In the genomic region with DNA sequence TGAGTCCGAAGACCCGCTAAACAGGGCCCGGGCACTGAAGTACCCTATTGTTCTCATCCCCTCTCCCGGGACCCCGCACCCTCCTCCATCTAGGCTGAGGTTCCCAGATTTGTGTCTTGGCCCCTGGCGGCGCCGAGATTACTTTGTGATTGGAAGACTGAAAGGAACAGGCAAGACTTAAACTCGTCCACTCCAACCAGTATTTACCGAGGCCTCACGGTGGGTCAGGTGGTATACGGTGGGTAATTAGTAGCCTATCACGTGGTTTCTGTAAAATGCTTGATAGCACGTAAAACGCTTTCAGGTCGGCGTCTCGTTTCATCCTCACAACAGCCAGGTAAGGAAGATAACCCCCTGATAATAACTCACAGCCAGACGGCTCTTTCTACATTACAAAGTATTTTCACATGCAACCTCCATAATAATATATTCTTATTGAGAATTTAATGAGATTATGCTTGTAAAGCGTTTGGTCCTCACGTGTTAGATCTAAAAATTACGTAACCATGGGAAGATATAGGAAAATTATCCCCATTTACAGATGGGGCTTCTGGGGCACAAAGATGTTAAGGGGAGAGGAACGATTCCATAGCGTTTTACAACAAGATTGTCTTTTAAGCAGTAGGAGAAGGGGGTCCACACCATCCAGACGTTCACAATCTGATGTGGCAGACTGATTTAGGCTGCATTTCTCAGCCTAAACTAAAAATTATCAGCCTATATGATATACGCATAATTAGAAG, we compare ENCODE assay signal across 8 cellular contexts. TPM values are rescaled to one million over a fixed set of nuclear protein-coding genes. Genes with fewer than 3 reads are reported as not detected.
DNase-seq lines count a peak whose midpoint lies in the region; ATAC-seq and TF ChIP-seq lines count a peak whose summit lies in the region.

No MANE protein-coding gene starts in this region.

- TF ChIP-seq POLR2A in erythroblast (IDR thresholded peaks at IDR 0.05; ENCODE audit: low read length), result peak; percentile 56

- no peaks in the 10 kb centered on the region for H3K9me3 ChIP-seq in CD4-positive, alpha-beta T cell (ENCODE audit: control insufficient read depth, low read length)
- H3K9me3 ChIP-seq in mucosa of descending colon, result no peaks in the 10 kb centered on the region

- H3K4me1 ChIP-seq in mucosa of descending colon (ENCODE audit: low read depth), result peaks cover 8% of the 10 kb centered on the region

- CTCF ChIA-PET in CD4-positive, alpha-beta T cell (lab: Charles Lee), result no interaction called here
- CTCF ChIA-PET in activated CD4-positive, alpha-beta memory T cell treated with anti-CD3 and anti-CD28 coated beads for 36 hours (lab: Charles Lee), result interaction anchor here (1.0 to 1.7 kb wide), 2 partner anchors 21 to 34 kb away, joined by 3 to 13 read pairs; no protein-coding TSS in a partner anchor

- peak; percentile 41 for ATAC-seq in CD4-positive, alpha-beta T cell (ENCODE audit: poor library complexity)
- ATAC-seq in HG03196 (IDR thresholded peaks at IDR 0.05; ENCODE audit: unreplicated experiment) (peak; percentile 46), mucosa of descending colon (peak; percentile 75)

- H3K4me3 ChIP-seq in mucosa of descending colon, result peak overlapping the region; percentile 93

- intact Hi-C loops in CD4-positive, alpha-beta T cell (cut with DNase I, micrococcal nuclease), result loop anchor here (2.0 to 10.0 kb wide), 9 partner anchors 68 to 1189 kb away; partner anchors contain the start of genes NUCB2 (in 2 of the 2), C11orf58 (in 1 of the 2), GTF2H1 (in 1 of the 2) and HPS5 (in 1 of the 2)
- intact Hi-C loops in activated CD4-positive, alpha-beta memory T cell treated with anti-CD3 and anti-CD28 coated beads for 36 hours (cut with micrococcal nuclease), result loop anchor here (1.0 to 5.0 kb wide), 6 partner anchors 22 to 470 kb away; partner anchors contain the start of genes C11orf58, NUCB2 and RPS13
- intact Hi-C loops in mucosa of descending colon (cut with DNase I, micrococcal nuclease), result no loop called here

- peak overlapping the region; percentile 95 for H3K4me3 Mint-ChIP-seq in CD4-positive, alpha-beta T cell
- peak overlapping the region; percentile 99 for H3K4me3 Mint-ChIP-seq in activated CD4-positive, alpha-beta memory T cell treated with anti-CD3 and anti-CD28 coated beads for 36 hours

- no peak for TF ChIP-seq CTCF in CD4-positive, alpha-beta T cell (IDR thresholded peaks at IDR 0.05)
- no peak for TF ChIP-seq CTCF in mucosa of descending colon (IDR thresholded peaks at IDR 0.05)

- H3K27me3 ChIP-seq in CD4-positive, alpha-beta T cell (ENCODE audit: control insufficient read depth, insufficient read depth, low read length), result no peaks in the 10 kb centered on the region

- peak in 6 of 10 experiments; percentile 3 to 37 (median 16) for DNase-seq in CD4-positive, alpha-beta T cell
- DNase-seq in GM19238 (ENCODE audit: insufficient read length, low spot score) (peak; percentile 44), NCI-H2227 treated with DMSO at 0.1 percent for 48 hours (lab: John Stamatoyannopoulos, UW) (peak; percentile 89), erythroblast (lab: John Stamatoyannopoulos, UW) (peak; percentile 64 to 66), mucosa of descending colon (peak in 1 of 3 donors; percentile 72)
- peak; percentile 67 for DNase-seq in activated CD4-positive, alpha-beta memory T cell treated with anti-CD3 and anti-CD28 coated beads for 36 hours

- H3K4me1 Mint-ChIP-seq in CD4-positive, alpha-beta T cell (ENCODE audit: low read depth), result peaks cover 38% of the 10 kb centered on the region
- peaks cover 33% of the 10 kb centered on the region for H3K4me1 Mint-ChIP-seq in activated CD4-positive, alpha-beta memory T cell treated with anti-CD3 and anti-CD28 coated beads for 36 hours (ENCODE audit: low read depth)

- peak overlapping the region; percentile 90 for H3K27ac Mint-ChIP-seq in CD4-positive, alpha-beta T cell
- H3K27ac Mint-ChIP-seq in activated CD4-positive, alpha-beta memory T cell treated with anti-CD3 and anti-CD28 coated beads for 36 hours, result peak overlapping the region; percentile 90

- H3K27me3 Mint-ChIP-seq in CD4-positive, alpha-beta T cell, result no peaks in the 10 kb centered on the region
- H3K27me3 Mint-ChIP-seq in activated CD4-positive, alpha-beta memory T cell treated with anti-CD3 and anti-CD28 coated beads for 36 hours, result no peaks in the 10 kb centered on the region

- peak overlapping the region; percentile 88 for H3K27ac ChIP-seq in CD4-positive, alpha-beta T cell (ENCODE audit: low read depth, low read length)
- H3K27ac ChIP-seq in temporal lobe (ENCODE audit: low read depth, low read length), result peak overlapping the region; percentile 72

- peaks cover 27% of the 10 kb centered on the region for H3K36me3 Mint-ChIP-seq in CD4-positive, alpha-beta T cell (ENCODE audit: low read depth)
- peaks cover 2% of the 10 kb centered on the region for H3K36me3 Mint-ChIP-seq in activated CD4-positive, alpha-beta memory T cell treated with anti-CD3 and anti-CD28 coated beads for 36 hours

- no peaks in the 10 kb centered on the region for H3K9me3 Mint-ChIP-seq in CD4-positive, alpha-beta T cell
- no peaks in the 10 kb centered on the region for H3K9me3 Mint-ChIP-seq in activated CD4-positive, alpha-beta memory T cell treated with anti-CD3 and anti-CD28 coated beads for 36 hours

- POLR2A ChIA-PET in CD4-positive, alpha-beta T cell (lab: Charles Lee), result interaction anchor here (0.8 to 2.0 kb wide), 11 partner anchors 9 to 470 kb away, joined by 3 to 35 read pairs (median 5); partner anchors contain the start of genes C11orf58, NUCB2 and RPS13
- POLR2A ChIA-PET in activated CD4-positive, alpha-beta memory T cell treated with anti-CD3 and anti-CD28 coated beads for 36 hours (lab: Charles Lee), result interaction anchor here (0.7 to 2.0 kb wide), 2 partner anchors 89 to 131 kb away, joined by 3 to 18 read pairs; partner anchors contain the start of gene RPS13

- H3K36me3 ChIP-seq in mucosa of descending colon (ENCODE audit: low read depth), result no peaks in the 10 kb centered on the region

RNA-seq across cellular contexts. Expression of gene PIK3C2A, which starts 0.6 kb away (rescaled TPM):
- 10 to 100 TPM; 39.2 to 43.0 TPM for total RNA-seq in CD4-positive, alpha-beta T cell
- 10 to 100 TPM; 21.2 to 21.7 TPM for total RNA-seq in activated CD4-positive, alpha-beta memory T cell treated with anti-CD3 and anti-CD28 coated beads for 36 hours
- total RNA-seq in mucosa of descending colon, result 10 to 100 TPM; 48.5 to 75.7 (median 49.3) TPM
- total RNA-seq in temporal lobe, result 37.9 TPM

Comparison
In these comparisons a context has a peak if more than half of its experiments do, and no peak if none do; other contexts are left out.
1. intact Hi-C loops: an anchor here in CD4-positive, alpha-beta T cell (2.0 to 10.0 kb wide) and activated CD4-positive, alpha-beta memory T cell treated with anti-CD3 and anti-CD28 coated beads for 36 hours (1.0 to 5.0 kb wide); none called in mucosa of descending colon.